Comparison of ENCODE assay signal across 13 cellular contexts in the genomic region with DNA sequence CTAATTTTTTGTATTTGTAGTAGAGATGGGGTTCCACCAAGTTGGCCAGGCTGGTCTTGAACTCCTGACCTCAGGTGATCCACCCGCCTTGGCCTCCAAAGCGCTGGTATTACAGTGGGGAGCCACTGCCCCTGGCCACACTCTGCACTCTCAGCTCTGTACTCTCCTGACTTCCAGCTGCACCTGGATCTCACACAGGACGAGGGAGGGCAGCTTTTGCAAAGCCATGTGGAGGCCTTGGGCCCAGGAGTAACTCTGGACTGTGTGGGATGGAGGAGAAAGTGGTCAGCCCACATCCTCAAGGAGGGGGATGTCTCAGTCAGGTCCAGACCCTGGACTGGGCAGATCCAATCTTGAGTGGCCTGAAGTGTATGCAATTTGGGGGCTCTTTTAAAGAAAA.
"Had no signal": no experiment of that assay in that cellular context is flagged by ENCODE, and none has a peak within 500 bp of the region (broad histone marks: within the 10 kb centered on the region; RNA-seq: fewer than 3 reads in every experiment).

No MANE protein-coding gene starts in this region.

- ATAC-seq: activated T-cell treated with anti-CD3 and anti-CD28 coated beads, Interleukin-2, amount 50 U/mL, for 72 hours; stimulated activated naive CD8-positive, alpha-beta T cell treated with anti-CD3 and anti-CD28 coated beads, Interleukin-15, Interleukin-2, amounts not matched to agents 100 U/mL and 50 U/mL, for 24 hours had no signal

- H3K4me3 Mint-ChIP-seq: activated T-cell treated with anti-CD3 and anti-CD28 coated beads, Interleukin-2, amount 50 U/mL, for 72 hours had no signal

- H3K4me2 ChIP-seq: SK-N-SH had no signal

- H3K9ac ChIP-seq: SK-N-SH had no signal

- H3K4me1 ChIP-seq: adrenal gland, testis had no signal

- H3K27me3 ChIP-seq: adrenal gland, testis had no signal

- H3K9me3 ChIP-seq: adrenal gland, neutrophil, SK-N-SH, testis had no signal

- H3K27ac ChIP-seq: adrenal gland, neutrophil, testis had no signal

- H3K36me3 ChIP-seq: adrenal gland, neutrophil had no signal

- H3K27ac Mint-ChIP-seq: activated T-cell treated with anti-CD3 and anti-CD28 coated beads, Interleukin-2, amount 50 U/mL, for 72 hours had no signal

- H3K4me3 ChIP-seq: adrenal gland, testis had no signal

- H3K9me3 Mint-ChIP-seq: activated T-cell treated with anti-CD3 and anti-CD28 coated beads, Interleukin-2, amount 50 U/mL, for 72 hours had no signal

- DNase-seq: activated CD4-positive, alpha-beta T cell treated with anti-CD3 and anti-CD28 coated beads, Interleukin-2, amount 50 U/mL, for 1 hour; activated naive CD4-positive, alpha-beta T cell; activated T-cell treated with anti-CD3 and anti-CD28 coated beads, Interleukin-2, amount 50 U/mL, for 72 hours; central memory CD4-positive, alpha-beta T cell; effector memory CD4-positive, alpha-beta T cell; SK-N-SH; stimulated activated CD4-positive, alpha-beta T cell treated with anti-CD3 and anti-CD28 coated beads, Interleukin-4, amount 100 ng/mL, for 1 hour; stimulated activated CD8-positive, alpha-beta memory T cell treated with anti-CD3 and anti-CD28 coated beads, Interleukin-4, amount 100 ng/mL, for 48 hours; stimulated activated naive CD8-positive, alpha-beta T cell treated with anti-CD3 and anti-CD28 coated beads, Interleukin-15, Interleukin-2, amounts not matched to agents 100 U/mL and 50 U/mL, for 24 hours; T-helper 1 cell; testis had no signal
